In genomic region chr4:173334891-173335754, GRCh38 we compare ENCODE assay signal across 8 cellular contexts. TPM values are rescaled to one million over a fixed set of nuclear protein-coding genes. Genes with fewer than 3 reads are reported as not detected.
A peak's percentile ranks its signal among the peaks of the same experiment; 100 is the strongest.
DNase-seq lines count a peak whose midpoint lies in the region; ATAC-seq and TF ChIP-seq lines count a peak whose summit lies in the region.

No MANE protein-coding gene starts in this region.

- H2AFZ ChIP-seq in MM.1S (ENCODE audit: low read length): peak overlapping the region; percentile 67

- H3K4me3 ChIP-seq in MM.1S (ENCODE audit: low read length) (peak overlapping the region; percentile 76), RWPE2 (ENCODE audit: severe bottlenecking) (peak overlapping the region; percentile 97)

- H3K27ac Mint-ChIP-seq in HFFc6: peak overlapping the region; percentile 100

- DNase-seq in activated T-cell treated with anti-CD3 and anti-CD28 coated beads for 24 hours (ENCODE audit: low read depth) (peak; percentile 6), activated T-cell treated with anti-CD3 and anti-CD28 coated beads for 4 hours (no peak), HFFc6 (peak; percentile 66), MM.1S (peak; percentile 85), RWPE2 (ENCODE audit: low spot score) (peak; percentile 78), astrocyte of the hippocampus (ENCODE audit: low read depth, low spot score) (peak; percentile 88), hypothalamus (lab: John Stamatoyannopoulos, UW) (peak in 34 of 51 donors; percentile 16 to 76 (median 39)), sciatic nerve (ENCODE audit: low spot score) (peak; percentile 73)

- peaks cover 4% of the 10 kb centered on the region for H3K27me3 Mint-ChIP-seq in HFFc6 (ENCODE audit: insufficient read depth)

- H3K27me3 ChIP-seq in MM.1S (replicated peaks; ENCODE audit: insufficient read depth, low read length): no peaks in the 10 kb centered on the region
- no peaks in the 10 kb centered on the region for H3K27me3 ChIP-seq in RWPE2 (ENCODE audit: insufficient read depth, poor library complexity, severe bottlenecking)

- H3K79me2 ChIP-seq in MM.1S (ENCODE audit: low read length): peaks cover 37% of the 10 kb centered on the region

- H3K4me1 Mint-ChIP-seq in HFFc6 (ENCODE audit: low read depth): peaks cover 51% of the 10 kb centered on the region

- ATAC-seq in RWPE2 (ENCODE audit: low read depth) (peak; percentile 56), sciatic nerve (peak; percentile 48)

- peaks cover 9% of the 10 kb centered on the region; the same call in 1 of the 2 replicates for H4K20me1 ChIP-seq in MM.1S (ENCODE audit: insufficient read depth, low read length)

- no peak for TF ChIP-seq CTCF in HFFc6 (IDR thresholded peaks at IDR 0.05)
- no peak for TF ChIP-seq CTCF in MM.1S (IDR thresholded peaks at IDR 0.05; ENCODE audit: low read length)
- no peak for TF ChIP-seq CTCF in RWPE2 (IDR thresholded peaks at IDR 0.05; ENCODE audit: poor library complexity, severe bottlenecking)

- H3K9ac ChIP-seq in MM.1S (ENCODE audit: low read length): peak overlapping the region; percentile 82

- intact Hi-C loops in sciatic nerve (cut with DNase I): no loop called here

- H3K36me3 Mint-ChIP-seq in HFFc6 (ENCODE audit: low read depth): peaks cover 31% of the 10 kb centered on the region

- peaks cover 28% of the 10 kb centered on the region for H3F3A ChIP-seq in MM.1S (ENCODE audit: insufficient read depth, low read length)

- no peaks in the 10 kb centered on the region for H3K9me3 ChIP-seq in MM.1S (replicated peaks; ENCODE audit: insufficient read depth, low read length)
- H3K9me3 ChIP-seq in RWPE2 (ENCODE audit: severe bottlenecking): no peaks in the 10 kb centered on the region

- H3K4me1 ChIP-seq in MM.1S (ENCODE audit: low read length) (peaks cover 10% of the 10 kb centered on the region; the same call in 1 of the 2 replicates), RWPE2 (ENCODE audit: insufficient read depth, poor library complexity, severe bottlenecking) (peaks cover 30% of the 10 kb centered on the region)

- peaks cover 16% of the 10 kb centered on the region; the same call in 1 of the 2 replicates for H3K36me3 ChIP-seq in MM.1S (replicated peaks; ENCODE audit: insufficient read depth, low read length)
- peaks cover 36% of the 10 kb centered on the region for H3K36me3 ChIP-seq in RWPE2 (ENCODE audit: low read depth)

- H3K27ac ChIP-seq in MM.1S (ENCODE audit: low read length) (peak overlapping the region; percentile 98), RWPE2 (ENCODE audit: poor library complexity, severe bottlenecking) (peak overlapping the region; percentile 89)

- H3K9me2 ChIP-seq in MM.1S (replicated peaks; ENCODE audit: insufficient read depth, low read length): no peaks in the 10 kb centered on the region

- H3K4me2 ChIP-seq in MM.1S (ENCODE audit: low read depth, low read length): peak overlapping the region; percentile 81

- no peaks in the 10 kb centered on the region for H3K9me3 Mint-ChIP-seq in HFFc6

- peak overlapping the region; percentile 93 for H3K4me3 Mint-ChIP-seq in HFFc6

RNA-seq across cellular contexts. Expression of gene HMGB2, which starts 1.0 kb away (rescaled TPM):
- total RNA-seq in HFFc6 (2021; fragmentation: NEBNext Ultra II Directional; extraction: Animal tissue kit (Norgen Biotek cat#: 25700)): 100 to 1,000 TPM in 4 of 6 experiments, 10 to 100 TPM in 2; 53.0 to 130 (median 117) TPM
- 54.1 TPM for total RNA-seq in sciatic nerve

RNA-seq across cellular contexts. Expression of gene SAP30, which starts 35.6 kb away (rescaled TPM):
- total RNA-seq in HFFc6 (2021; fragmentation: NEBNext Ultra II Directional; extraction: Animal tissue kit (Norgen Biotek cat#: 25700)): 10 to 100 TPM in 5 of 6 experiments, 1 to 10 TPM in 1; 9.3 to 17.0 (median 14.2) TPM
- 15.4 TPM for total RNA-seq in sciatic nerve
